1 cellular context compared by ENCODE assay signal in the genomic region with DNA sequence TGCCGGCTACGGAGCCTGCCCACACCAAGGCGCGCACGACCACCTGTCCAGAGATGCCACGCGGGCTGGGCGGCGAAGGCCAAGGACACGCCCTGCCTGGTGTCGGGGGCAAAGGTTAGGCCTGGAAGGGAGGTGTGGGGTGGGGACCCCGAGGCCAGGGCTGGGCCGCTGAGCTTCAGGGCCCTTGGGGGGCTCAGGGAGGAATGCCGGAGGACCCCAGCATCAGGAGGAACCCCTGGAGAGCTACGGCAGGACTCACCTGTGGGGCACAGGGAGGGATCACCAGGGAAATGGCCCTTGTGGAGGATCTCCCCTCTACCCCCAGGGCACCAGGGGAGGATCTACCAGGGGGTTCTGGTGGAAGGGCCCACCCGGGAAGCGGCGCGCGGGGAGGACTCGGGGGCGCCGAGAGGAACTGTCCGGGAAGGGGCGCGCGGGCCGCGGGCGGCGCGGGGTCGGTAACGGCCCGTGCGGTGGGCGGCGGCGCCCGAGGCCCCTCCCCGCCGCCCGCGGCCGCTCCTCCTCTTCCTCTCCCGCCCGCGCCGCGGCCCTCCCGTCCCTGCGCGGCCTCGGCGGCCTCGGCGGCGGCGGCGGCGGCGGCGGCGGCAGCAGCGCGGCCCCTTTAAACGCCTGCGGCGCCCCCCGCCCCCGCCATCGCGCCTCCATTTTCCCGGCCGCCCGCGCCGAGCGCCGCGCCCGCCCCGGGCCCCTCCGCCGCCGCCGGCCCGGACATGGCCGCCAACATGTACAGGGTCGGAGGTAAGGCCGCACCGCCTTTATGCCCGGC.
A peak's percentile ranks its signal among the peaks of the same experiment; 100 is the strongest.
TF ChIP-seq lines count a peak whose summit lies in the region.

A gene (plus strand): TSS at position 523 of the 787 bp plus-strand sequence. CDS start 209 bp downstream, at position 732.

TF ChIP-seq in HEK293, 187 proteins besides CTCF, POLR2A, EP300 and RAD21 (continued from another document and continues in another):
- 0 out of 2 replicates have a peak, but pooled peaks have one; percentile 15 for TF ChIP-seq KLF1 (tag by site-specific recombination; IDR thresholded peaks at IDR 0.05)
- TF ChIP-seq EGR2 (tag by site-specific recombination; IDR thresholded peaks at IDR 0.05; ENCODE audit: low read depth), result no peak
- no peak for TF ChIP-seq ZNF621 (tag by site-specific recombination; IDR thresholded peaks at IDR 0.05)
- TF ChIP-seq, protein P1, sequence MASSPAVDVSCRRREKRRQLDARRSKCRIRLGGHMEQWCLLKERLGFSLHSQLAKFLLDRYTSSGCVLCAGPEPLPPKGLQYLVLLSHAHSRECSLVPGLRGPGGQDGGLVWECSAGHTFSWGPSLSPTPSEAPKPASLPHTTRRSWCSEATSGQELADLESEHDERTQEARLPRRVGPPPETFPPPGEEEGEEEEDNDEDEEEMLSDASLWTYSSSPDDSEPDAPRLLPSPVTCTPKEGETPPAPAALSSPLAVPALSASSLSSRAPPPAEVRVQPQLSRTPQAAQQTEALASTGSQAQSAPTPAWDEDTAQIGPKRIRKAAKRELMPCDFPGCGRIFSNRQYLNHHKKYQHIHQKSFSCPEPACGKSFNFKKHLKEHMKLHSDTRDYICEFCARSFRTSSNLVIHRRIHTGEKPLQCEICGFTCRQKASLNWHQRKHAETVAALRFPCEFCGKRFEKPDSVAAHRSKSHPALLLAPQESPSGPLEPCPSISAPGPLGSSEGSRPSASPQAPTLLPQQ (tag by site-specific recombination; IDR thresholded peaks at IDR 0.05), result 0 out of 2 replicates have a peak, but pooled peaks have one; percentile 28
- TF ChIP-seq, protein P2, sequence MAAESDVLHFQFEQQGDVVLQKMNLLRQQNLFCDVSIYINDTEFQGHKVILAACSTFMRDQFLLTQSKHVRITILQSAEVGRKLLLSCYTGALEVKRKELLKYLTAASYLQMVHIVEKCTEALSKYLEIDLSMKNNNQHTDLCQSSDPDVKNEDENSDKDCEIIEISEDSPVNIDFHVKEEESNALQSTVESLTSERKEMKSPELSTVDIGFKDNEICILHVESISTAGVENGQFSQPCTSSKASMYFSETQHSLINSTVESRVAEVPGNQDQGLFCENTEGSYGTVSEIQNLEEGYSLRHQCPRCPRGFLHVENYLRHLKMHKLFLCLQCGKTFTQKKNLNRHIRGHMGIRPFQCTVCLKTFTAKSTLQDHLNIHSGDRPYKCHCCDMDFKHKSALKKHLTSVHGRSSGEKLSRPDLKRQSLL (tag by site-specific recombination; IDR thresholded peaks at IDR 0.05), result no peak
- TF ChIP-seq SP2 (tag by site-specific recombination; IDR thresholded peaks at IDR 0.05), result no peak
- TF ChIP-seq, protein P3, sequence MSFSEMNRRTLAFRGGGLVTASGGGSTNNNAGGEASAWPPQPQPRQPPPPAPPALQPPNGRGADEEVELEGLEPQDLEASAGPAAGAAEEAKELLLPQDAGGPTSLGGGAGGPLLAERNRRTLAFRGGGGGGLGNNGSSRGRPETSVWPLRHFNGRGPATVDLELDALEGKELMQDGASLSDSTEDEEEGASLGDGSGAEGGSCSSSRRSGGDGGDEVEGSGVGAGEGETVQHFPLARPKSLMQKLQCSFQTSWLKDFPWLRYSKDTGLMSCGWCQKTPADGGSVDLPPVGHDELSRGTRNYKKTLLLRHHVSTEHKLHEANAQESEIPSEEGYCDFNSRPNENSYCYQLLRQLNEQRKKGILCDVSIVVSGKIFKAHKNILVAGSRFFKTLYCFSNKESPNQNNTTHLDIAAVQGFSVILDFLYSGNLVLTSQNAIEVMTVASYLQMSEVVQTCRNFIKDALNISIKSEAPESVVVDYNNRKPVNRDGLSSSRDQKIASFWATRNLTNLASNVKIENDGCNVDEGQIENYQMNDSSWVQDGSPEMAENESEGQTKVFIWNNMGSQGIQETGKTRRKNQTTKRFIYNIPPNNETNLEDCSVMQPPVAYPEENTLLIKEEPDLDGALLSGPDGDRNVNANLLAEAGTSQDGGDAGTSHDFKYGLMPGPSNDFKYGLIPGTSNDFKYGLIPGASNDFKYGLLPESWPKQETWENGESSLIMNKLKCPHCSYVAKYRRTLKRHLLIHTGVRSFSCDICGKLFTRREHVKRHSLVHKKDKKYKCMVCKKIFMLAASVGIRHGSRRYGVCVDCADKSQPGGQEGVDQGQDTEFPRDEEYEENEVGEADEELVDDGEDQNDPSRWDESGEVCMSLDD (tag by site-specific recombination; IDR thresholded peaks at IDR 0.05), result peak; percentile 48; the same call in 1 of the 2 replicates
- no peak for TF ChIP-seq ZNF560 (tag by site-specific recombination; IDR thresholded peaks at IDR 0.05; ENCODE audit: borderline replicate concordance)
- TF ChIP-seq KLF7 (tag by site-specific recombination; IDR thresholded peaks at IDR 0.05; ENCODE audit: borderline replicate concordance), result 0 out of 2 replicates have a peak, but pooled peaks have one; percentile 45
- no peak for TF ChIP-seq ZNF843 (tag by site-specific recombination; IDR thresholded peaks at IDR 0.05)
- TF ChIP-seq ZNF138 (tag by site-specific recombination; IDR thresholded peaks at IDR 0.05; ENCODE audit: borderline replicate concordance), result no peak
- TF ChIP-seq, protein P4, sequence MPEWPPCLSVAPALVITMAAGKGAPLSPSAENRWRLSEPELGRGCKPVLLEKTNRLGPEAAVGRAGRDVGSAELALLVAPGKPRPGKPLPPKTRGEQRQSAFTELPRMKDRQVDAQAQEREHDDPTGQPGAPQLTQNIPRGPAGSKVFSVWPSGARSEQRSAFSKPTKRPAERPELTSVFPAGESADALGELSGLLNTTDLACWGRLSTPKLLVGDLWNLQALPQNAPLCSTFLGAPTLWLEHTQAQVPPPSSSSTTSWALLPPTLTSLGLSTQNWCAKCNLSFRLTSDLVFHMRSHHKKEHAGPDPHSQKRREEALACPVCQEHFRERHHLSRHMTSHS (tag by site-specific recombination; IDR thresholded peaks at IDR 0.05), result no peak
- TF ChIP-seq SALL2 (tag by site-specific recombination; IDR thresholded peaks at IDR 0.05; ENCODE audit: borderline replicate concordance), result no peak
- TF ChIP-seq, protein P5, sequence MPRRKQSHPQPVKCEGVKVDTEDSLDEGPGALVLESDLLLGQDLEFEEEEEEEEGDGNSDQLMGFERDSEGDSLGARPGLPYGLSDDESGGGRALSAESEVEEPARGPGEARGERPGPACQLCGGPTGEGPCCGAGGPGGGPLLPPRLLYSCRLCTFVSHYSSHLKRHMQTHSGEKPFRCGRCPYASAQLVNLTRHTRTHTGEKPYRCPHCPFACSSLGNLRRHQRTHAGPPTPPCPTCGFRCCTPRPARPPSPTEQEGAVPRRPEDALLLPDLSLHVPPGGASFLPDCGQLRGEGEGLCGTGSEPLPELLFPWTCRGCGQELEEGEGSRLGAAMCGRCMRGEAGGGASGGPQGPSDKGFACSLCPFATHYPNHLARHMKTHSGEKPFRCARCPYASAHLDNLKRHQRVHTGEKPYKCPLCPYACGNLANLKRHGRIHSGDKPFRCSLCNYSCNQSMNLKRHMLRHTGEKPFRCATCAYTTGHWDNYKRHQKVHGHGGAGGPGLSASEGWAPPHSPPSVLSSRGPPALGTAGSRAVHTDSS (tag by site-specific recombination; IDR thresholded peaks at IDR 0.05), result no peak; the same call in 1 of the 2 replicates
- 0 out of 2 replicates have a peak, but pooled peaks have one; percentile 12 for TF ChIP-seq IKZF3 (tag by site-specific recombination; IDR thresholded peaks at IDR 0.05)
- TF ChIP-seq, protein P6, sequence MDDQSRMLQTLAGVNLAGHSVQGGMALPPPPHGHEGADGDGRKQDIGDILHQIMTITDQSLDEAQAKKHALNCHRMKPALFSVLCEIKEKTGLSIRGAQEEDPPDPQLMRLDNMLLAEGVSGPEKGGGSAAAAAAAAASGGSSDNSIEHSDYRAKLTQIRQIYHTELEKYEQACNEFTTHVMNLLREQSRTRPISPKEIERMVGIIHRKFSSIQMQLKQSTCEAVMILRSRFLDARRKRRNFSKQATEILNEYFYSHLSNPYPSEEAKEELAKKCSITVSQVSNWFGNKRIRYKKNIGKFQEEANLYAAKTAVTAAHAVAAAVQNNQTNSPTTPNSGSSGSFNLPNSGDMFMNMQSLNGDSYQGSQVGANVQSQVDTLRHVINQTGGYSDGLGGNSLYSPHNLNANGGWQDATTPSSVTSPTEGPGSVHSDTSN (CRISPR knock-in tag; IDR thresholded peaks at IDR 0.05), result no peak
- TF ChIP-seq, protein P7, sequence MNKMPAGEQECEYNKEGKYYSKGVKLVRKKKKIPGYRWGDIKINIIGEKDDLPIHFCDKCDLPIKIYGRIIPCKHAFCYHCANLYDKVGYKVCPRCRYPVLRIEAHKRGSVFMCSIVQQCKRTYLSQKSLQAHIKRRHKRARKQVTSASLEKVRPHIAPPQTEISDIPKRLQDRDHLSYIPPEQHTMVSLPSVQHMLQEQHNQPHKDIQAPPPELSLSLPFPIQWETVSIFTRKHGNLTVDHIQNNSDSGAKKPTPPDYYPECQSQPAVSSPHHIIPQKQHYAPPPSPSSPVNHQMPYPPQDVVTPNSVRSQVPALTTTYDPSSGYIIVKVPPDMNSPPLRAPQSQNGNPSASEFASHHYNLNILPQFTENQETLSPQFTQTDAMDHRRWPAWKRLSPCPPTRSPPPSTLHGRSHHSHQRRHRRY (tag by site-specific recombination; IDR thresholded peaks at IDR 0.05), result no peak
- peak; percentile 66; the same call in 1 of the 2 replicates for TF ChIP-seq ZXDB (tag by site-specific recombination; IDR thresholded peaks at IDR 0.05)
- peak; percentile 54 for TF ChIP-seq ZIC2 (tag by site-specific recombination; IDR thresholded peaks at IDR 0.05)
- peak; percentile 75 for TF ChIP-seq SCRT1 (tag by site-specific recombination; IDR thresholded peaks at IDR 0.05; ENCODE audit: borderline replicate concordance)
- TF ChIP-seq, protein P8, sequence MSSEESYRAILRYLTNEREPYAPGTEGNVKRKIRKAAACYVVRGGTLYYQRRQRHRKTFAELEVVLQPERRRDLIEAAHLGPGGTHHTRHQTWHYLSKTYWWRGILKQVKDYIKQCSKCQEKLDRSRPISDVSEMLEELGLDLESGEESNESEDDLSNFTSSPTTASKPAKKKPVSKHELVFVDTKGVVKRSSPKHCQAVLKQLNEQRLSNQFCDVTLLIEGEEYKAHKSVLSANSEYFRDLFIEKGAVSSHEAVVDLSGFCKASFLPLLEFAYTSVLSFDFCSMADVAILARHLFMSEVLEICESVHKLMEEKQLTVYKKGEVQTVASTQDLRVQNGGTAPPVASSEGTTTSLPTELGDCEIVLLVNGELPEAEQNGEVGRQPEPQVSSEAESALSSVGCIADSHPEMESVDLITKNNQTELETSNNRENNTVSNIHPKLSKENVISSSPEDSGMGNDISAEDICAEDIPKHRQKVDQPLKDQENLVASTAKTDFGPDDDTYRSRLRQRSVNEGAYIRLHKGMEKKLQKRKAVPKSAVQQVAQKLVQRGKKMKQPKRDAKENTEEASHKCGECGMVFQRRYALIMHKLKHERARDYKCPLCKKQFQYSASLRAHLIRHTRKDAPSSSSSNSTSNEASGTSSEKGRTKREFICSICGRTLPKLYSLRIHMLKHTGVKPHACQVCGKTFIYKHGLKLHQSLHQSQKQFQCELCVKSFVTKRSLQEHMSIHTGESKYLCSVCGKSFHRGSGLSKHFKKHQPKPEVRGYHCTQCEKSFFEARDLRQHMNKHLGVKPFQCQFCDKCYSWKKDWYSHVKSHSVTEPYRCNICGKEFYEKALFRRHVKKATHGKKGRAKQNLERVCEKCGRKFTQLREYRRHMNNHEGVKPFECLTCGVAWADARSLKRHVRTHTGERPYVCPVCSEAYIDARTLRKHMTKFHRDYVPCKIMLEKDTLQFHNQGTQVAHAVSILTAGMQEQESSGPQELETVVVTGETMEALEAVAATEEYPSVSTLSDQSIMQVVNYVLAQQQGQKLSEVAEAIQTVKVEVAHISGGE (tag by site-specific recombination; conservative IDR thresholded peaks at IDR 0.05; ENCODE audit: low read depth), result no peak
- no peak for TF ChIP-seq ZBTB1 (tag by site-specific recombination; IDR thresholded peaks at IDR 0.05)
- TF ChIP-seq ZNF747 (tag by site-specific recombination; IDR thresholded peaks at IDR 0.05), result no peak
- no peak for TF ChIP-seq BCL11B (tag by site-specific recombination; IDR thresholded peaks at IDR 0.05; ENCODE audit: low read depth)
- peak; percentile 35; the same call in 1 of the 2 replicates for TF ChIP-seq KLF9 (tag by site-specific recombination; IDR thresholded peaks at IDR 0.05; ENCODE audit: low read depth)
- TF ChIP-seq ZBTB7A (tag by site-specific recombination; IDR thresholded peaks at IDR 0.05; ENCODE audit: low read depth), result no peak
- TF ChIP-seq BCL11A (tag by site-specific recombination; IDR thresholded peaks at IDR 0.05; ENCODE audit: low read depth), result no peak
- TF ChIP-seq ZNF501 (tag by site-specific recombination; IDR thresholded peaks at IDR 0.05), result 0 out of 2 replicates have a peak, but pooled peaks have one; percentile 23
- TF ChIP-seq, protein P9, sequence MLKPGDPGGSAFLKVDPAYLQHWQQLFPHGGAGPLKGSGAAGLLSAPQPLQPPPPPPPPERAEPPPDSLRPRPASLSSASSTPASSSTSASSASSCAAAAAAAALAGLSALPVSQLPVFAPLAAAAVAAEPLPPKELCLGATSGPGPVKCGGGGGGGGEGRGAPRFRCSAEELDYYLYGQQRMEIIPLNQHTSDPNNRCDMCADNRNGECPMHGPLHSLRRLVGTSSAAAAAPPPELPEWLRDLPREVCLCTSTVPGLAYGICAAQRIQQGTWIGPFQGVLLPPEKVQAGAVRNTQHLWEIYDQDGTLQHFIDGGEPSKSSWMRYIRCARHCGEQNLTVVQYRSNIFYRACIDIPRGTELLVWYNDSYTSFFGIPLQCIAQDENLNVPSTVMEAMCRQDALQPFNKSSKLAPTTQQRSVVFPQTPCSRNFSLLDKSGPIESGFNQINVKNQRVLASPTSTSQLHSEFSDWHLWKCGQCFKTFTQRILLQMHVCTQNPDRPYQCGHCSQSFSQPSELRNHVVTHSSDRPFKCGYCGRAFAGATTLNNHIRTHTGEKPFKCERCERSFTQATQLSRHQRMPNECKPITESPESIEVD (tag by site-specific recombination; IDR thresholded peaks at IDR 0.05), result no peak
- TF ChIP-seq GLIS2 (tag by site-specific recombination; IDR thresholded peaks at IDR 0.05), result peak; percentile 87
- no peak for TF ChIP-seq ZFP3 (tag by site-specific recombination; IDR thresholded peaks at IDR 0.05; ENCODE audit: low read depth)
- TF ChIP-seq, protein P10, sequence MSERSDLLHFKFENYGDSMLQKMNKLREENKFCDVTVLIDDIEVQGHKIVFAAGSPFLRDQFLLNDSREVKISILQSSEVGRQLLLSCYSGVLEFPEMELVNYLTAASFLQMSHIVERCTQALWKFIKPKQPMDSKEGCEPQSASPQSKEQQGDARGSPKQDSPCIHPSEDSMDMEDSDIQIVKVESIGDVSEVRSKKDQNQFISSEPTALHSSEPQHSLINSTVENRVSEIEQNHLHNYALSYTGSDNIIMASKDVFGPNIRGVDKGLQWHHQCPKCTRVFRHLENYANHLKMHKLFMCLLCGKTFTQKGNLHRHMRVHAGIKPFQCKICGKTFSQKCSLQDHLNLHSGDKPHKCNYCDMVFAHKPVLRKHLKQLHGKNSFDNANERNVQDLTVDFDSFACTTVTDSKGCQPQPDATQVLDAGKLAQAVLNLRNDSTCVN (tag by site-specific recombination; optimal IDR thresholded peaks at IDR 0.05), result peak; percentile 49
- peak; percentile 82 for TF ChIP-seq GLIS1 (tag by site-specific recombination; IDR thresholded peaks at IDR 0.05)
- peak; percentile 71; the same call in 1 of the 2 replicates for TF ChIP-seq KLF8 (tag by site-specific recombination; IDR thresholded peaks at IDR 0.05)
- peak; percentile 49; the same call in 1 of the 2 replicates for TF ChIP-seq ZBTB48 (tag by site-specific recombination; IDR thresholded peaks at IDR 0.05)
- no peak for TF ChIP-seq ZNF555 (tag by site-specific recombination; conservative IDR thresholded peaks at IDR 0.05)
- 0 out of 2 replicates have a peak, but pooled peaks have one; percentile 21 for TF ChIP-seq ZEB2 (tag by site-specific recombination; IDR thresholded peaks at IDR 0.05)
- TF ChIP-seq ZNF76 (tag by site-specific recombination; IDR thresholded peaks at IDR 0.05; ENCODE audit: borderline replicate concordance, low read depth), result no peak
- TF ChIP-seq ZNF341 (tag by site-specific recombination; IDR thresholded peaks at IDR 0.05; ENCODE audit: low read depth), result peak; percentile 76
